Comparison of ENCODE assay signal across 9 cellular contexts in the genomic region with DNA sequence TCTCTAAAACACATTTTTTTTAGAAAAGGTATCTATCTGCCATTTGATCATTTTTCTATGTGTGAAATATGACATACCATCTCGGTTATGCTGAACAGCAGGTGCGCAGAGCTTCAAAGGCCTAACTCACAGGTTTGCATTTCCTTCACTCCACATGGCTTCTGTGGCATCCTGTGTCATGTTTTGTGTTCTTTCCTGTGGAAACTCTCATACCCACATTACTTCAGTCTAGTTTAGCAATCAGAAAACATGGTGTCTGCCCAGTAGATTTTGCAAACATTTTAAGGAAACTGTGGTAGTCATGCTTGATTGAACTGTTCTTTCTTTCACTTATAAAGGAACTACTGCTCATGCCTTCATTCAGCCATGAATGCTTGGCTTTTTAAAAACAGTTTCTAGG. TPM values are rescaled to one million over a fixed set of nuclear protein-coding genes. Genes with fewer than 3 reads are reported as not detected.
A peak's percentile ranks its signal among the peaks of the same experiment; 100 is the strongest.
DNase-seq lines count a peak whose midpoint lies in the region; ATAC-seq lines count a peak whose summit lies in the region.
"Had no signal": no experiment of that assay in that cellular context is flagged by ENCODE, and none has a peak within 500 bp of the region (broad histone marks: within the 10 kb centered on the region; RNA-seq: fewer than 3 reads in every experiment).

No MANE protein-coding gene starts in this region.

- ATAC-seq in GM18519 (IDR thresholded peaks at IDR 0.05; ENCODE audit: low FRiP score, unreplicated experiment) (peak; percentile 77), HG02642 (IDR thresholded peaks at IDR 0.05; ENCODE audit: poor library complexity, unreplicated experiment) (peak; percentile 83)

- no peaks in the 10 kb centered on the region for H3K9me3 Mint-ChIP-seq in activated naive CD8-positive, alpha-beta T cell treated with anti-CD3 and anti-CD28 coated beads for 36 hours

- H3K36me3 Mint-ChIP-seq in activated naive CD8-positive, alpha-beta T cell treated with anti-CD3 and anti-CD28 coated beads for 36 hours: no peaks in the 10 kb centered on the region

- no peaks in the 10 kb centered on the region for H3K27me3 Mint-ChIP-seq in activated naive CD8-positive, alpha-beta T cell treated with anti-CD3 and anti-CD28 coated beads for 36 hours

- DNase-seq in NOMO-1 treated with dmso at 0.1 percent for 144 hours (lab: John Stamatoyannopoulos, UW; ENCODE audit: unreplicated experiment) (peak; percentile 47), NCI-H226 (no peak), cerebellum (ENCODE audit: low spot score) (no peak), dedifferentiated amniotic fluid mesenchymal stem cell (ENCODE audit: extremely low spot score) (no peak)
- DNase-seq in activated naive CD8-positive, alpha-beta T cell treated with anti-CD3 and anti-CD28 coated beads for 36 hours: peak; percentile 48
- peak; percentile 22 for DNase-seq in stimulated activated CD8-positive, alpha-beta memory T cell treated with anti-CD3 and anti-CD28 coated beads, Interleukin-15, amount 100 ng/mL, for 1 hour (ENCODE audit: low read depth)

- peak overlapping the region; percentile 94 for H3K27ac Mint-ChIP-seq in activated naive CD8-positive, alpha-beta T cell treated with anti-CD3 and anti-CD28 coated beads for 36 hours

- H3K4me3 Mint-ChIP-seq in activated naive CD8-positive, alpha-beta T cell treated with anti-CD3 and anti-CD28 coated beads for 36 hours: peak overlapping the region; percentile 61

- H3K4me1 Mint-ChIP-seq in activated naive CD8-positive, alpha-beta T cell treated with anti-CD3 and anti-CD28 coated beads for 36 hours: peaks cover 33% of the 10 kb centered on the region

RNA-seq across cellular contexts. Expression of gene ARAP2, which starts 11.3 kb away (rescaled TPM):
- 10 to 100 TPM; 21.0 to 27.0 TPM for total RNA-seq in activated naive CD8-positive, alpha-beta T cell treated with anti-CD3 and anti-CD28 coated beads for 36 hours
- 45.3 TPM for total RNA-seq in cerebellum

RNA-seq across cellular contexts. Expression of gene DTHD1, which starts 25.8 kb away (rescaled TPM):
- under 1 TPM; 0.08 to 0.12 TPM for total RNA-seq in activated naive CD8-positive, alpha-beta T cell treated with anti-CD3 and anti-CD28 coated beads for 36 hours
- 2.1 TPM for total RNA-seq in cerebellum
- total RNA-seq: HT1080 had no signal

Comparison
In these comparisons a context has a peak if more than half of its experiments do, and no peak if none do; other contexts are left out.
1. DNase-seq: peak in NOMO-1 treated with dmso at 0.1 percent for 144 hours (single experiment), activated naive CD8-positive, alpha-beta T cell treated with anti-CD3 and anti-CD28 coated beads for 36 hours (single experiment) and stimulated activated CD8-positive, alpha-beta memory T cell treated with anti-CD3 and anti-CD28 coated beads, Interleukin-15, amount 100 ng/mL, for 1 hour (single experiment); none in NCI-H226 (single experiment), cerebellum (single experiment) and dedifferentiated amniotic fluid mesenchymal stem cell (single experiment).